ENCODE assay signal across 8 cellular contexts in the genomic region with DNA sequence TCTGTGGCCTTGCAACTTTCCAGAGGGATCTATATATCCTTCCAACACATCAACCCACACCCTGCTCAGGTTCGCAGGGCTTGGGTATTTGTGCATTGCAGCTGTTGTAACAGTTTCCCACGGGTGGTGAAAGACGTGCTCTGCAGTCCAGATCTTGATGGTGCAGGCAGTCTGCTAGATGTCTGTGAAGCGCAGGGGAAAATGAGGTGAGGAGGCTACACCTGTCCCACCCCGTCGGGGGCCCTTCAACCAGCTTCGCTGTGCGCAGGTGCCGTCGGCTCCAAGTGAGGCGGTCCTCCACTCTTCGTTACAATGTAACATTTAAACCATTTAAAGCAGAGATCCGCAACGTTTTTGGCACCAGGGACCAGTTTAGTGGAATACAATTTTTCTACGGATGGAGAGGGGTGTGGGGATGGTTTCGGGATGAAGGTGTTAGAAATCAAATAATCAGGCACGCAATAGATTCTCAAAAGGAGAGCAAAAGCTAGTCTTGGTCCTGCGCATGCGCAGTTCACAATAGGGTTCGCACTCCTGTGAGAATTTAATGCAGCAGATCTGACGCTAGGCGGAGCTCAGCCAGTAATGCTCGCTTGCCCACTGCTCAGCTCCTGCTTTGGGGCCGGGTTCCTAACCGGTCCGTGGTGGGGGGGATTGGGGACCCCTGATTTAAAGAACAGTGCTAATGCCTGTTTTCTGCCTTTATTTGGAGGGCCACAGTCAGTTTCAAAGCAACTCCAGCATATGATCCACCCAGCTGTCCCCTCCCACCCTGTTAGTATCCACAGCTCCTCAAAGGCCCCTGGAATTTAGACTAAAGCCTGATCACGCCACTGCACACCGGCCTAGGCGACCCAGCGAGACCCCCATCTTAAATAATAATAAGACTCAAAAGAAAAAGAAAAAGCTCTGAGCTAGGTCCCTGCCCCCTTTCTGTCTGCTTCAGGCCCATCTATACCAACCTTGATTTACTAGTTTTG.
DNase-seq lines count a peak whose midpoint lies in the region; ATAC-seq and TF ChIP-seq lines count a peak whose summit lies in the region.

No MANE protein-coding gene starts in this region.

- H3K36me3 ChIP-seq in SU-DHL-6 (ENCODE audit: low read length) (no peaks in the 10 kb centered on the region), heart right ventricle (no peaks in the 10 kb centered on the region)

- DNase-seq in GM12865 (ENCODE audit: low read depth) (peak; percentile 93), NCI-H128 (lab: John Stamatoyannopoulos, UW; ENCODE audit: unreplicated experiment) (peak; percentile 91), heart right ventricle (peak; percentile 87 to 89), pons (ENCODE audit: low spot score) (peak; percentile 96), type B pancreatic cell (ENCODE audit: extremely low spot score, unreplicated experiment) (peak; percentile 84)
- peak; percentile 90 for DNase-seq in activated naive CD8-positive, alpha-beta T cell treated with anti-CD3 and anti-CD28 coated beads, Interleukin-2, amount 50 U/mL, for 24 hours

- no peaks in the 10 kb centered on the region for H3F3A ChIP-seq in SU-DHL-6 (ENCODE audit: insufficient read depth)

- TF ChIP-seq CTCF in GM12865 (IDR thresholded peaks at IDR 0.05; ENCODE audit: insufficient read depth, low read depth, low read length, missing control alignments) (peak; percentile 82), SU-DHL-6 (IDR thresholded peaks at IDR 0.05; ENCODE audit: insufficient read depth, low read length, poor library complexity, severe bottlenecking) (peak; percentile 75), heart right ventricle (IDR thresholded peaks at IDR 0.05) (peak; percentile 55 to 88 (median 84)), type B pancreatic cell (conservative IDR thresholded peaks at IDR 0.05) (peak; percentile 84)

- H3K79me2 ChIP-seq in SU-DHL-6 (ENCODE audit: insufficient read depth, low read length) = no peaks in the 10 kb centered on the region

- WGBS in heart right ventricle, 2 donors = 8 to 9% methylated on average over 30 of the region's 30 CpGs

- intact Hi-C loops in heart right ventricle (cut with DNase I) = loop anchor here in 5 of 10 donors (2.0 to 10.0 kb wide), 6 partner anchors 62 to 480 kb away; no protein-coding TSS in a partner anchor

- H3K27ac Mint-ChIP-seq in activated naive CD8-positive, alpha-beta T cell treated with anti-CD3 and anti-CD28 coated beads, Interleukin-2, amount 50 U/mL, for 24 hours = peak overlapping the region; percentile 82
- H3K27ac Mint-ChIP-seq in type B pancreatic cell = no peak overlapping the region

- no peaks in the 10 kb centered on the region for H3K9me3 Mint-ChIP-seq in activated naive CD8-positive, alpha-beta T cell treated with anti-CD3 and anti-CD28 coated beads, Interleukin-2, amount 50 U/mL, for 24 hours
- no peaks in the 10 kb centered on the region for H3K9me3 Mint-ChIP-seq in type B pancreatic cell

- H3K27me3 Mint-ChIP-seq in activated naive CD8-positive, alpha-beta T cell treated with anti-CD3 and anti-CD28 coated beads, Interleukin-2, amount 50 U/mL, for 24 hours = peaks cover 18% of the 10 kb centered on the region
- H3K27me3 Mint-ChIP-seq in type B pancreatic cell = peaks cover 43% of the 10 kb centered on the region

- peak overlapping the region; percentile 63 for H3K4me2 ChIP-seq in SU-DHL-6 (ENCODE audit: low read depth, low read length, poor library complexity, severe bottlenecking)

- H3K9ac ChIP-seq in SU-DHL-6 (ENCODE audit: low read length) = peak overlapping the region; percentile 21; the same call in 1 of the 2 replicates

- H3K4me3 ChIP-seq in GM12865 (ENCODE audit: low read depth, low read length) (peak overlapping the region; percentile 40), SU-DHL-6 (ENCODE audit: insufficient read depth, low read length, poor library complexity, severe bottlenecking) (peak overlapping the region; percentile 44), heart right ventricle (peak overlapping the region; percentile 1 to 77 (median 56))

- no peaks in the 10 kb centered on the region for H3K9me2 ChIP-seq in SU-DHL-6 (replicated peaks; ENCODE audit: insufficient read depth, low read length)

- peak overlapping the region; percentile 89 for H3K4me3 Mint-ChIP-seq in activated naive CD8-positive, alpha-beta T cell treated with anti-CD3 and anti-CD28 coated beads, Interleukin-2, amount 50 U/mL, for 24 hours
- peak overlapping the region; percentile 91 for H3K4me3 Mint-ChIP-seq in type B pancreatic cell

- H2AFZ ChIP-seq in SU-DHL-6 (ENCODE audit: low read depth, low read length, severe bottlenecking) = peak overlapping the region; percentile 80

- H3K4me1 Mint-ChIP-seq in activated naive CD8-positive, alpha-beta T cell treated with anti-CD3 and anti-CD28 coated beads, Interleukin-2, amount 50 U/mL, for 24 hours = peaks cover 14% of the 10 kb centered on the region
- H3K4me1 Mint-ChIP-seq in type B pancreatic cell (ENCODE audit: unreplicated experiment) = no peaks in the 10 kb centered on the region

- H3K9me3 ChIP-seq in SU-DHL-6 (ENCODE audit: insufficient read depth, low read length) = no peaks in the 10 kb centered on the region
- no peaks in the 10 kb centered on the region for H3K9me3 ChIP-seq in heart right ventricle

- no peaks in the 10 kb centered on the region for H3K27me3 ChIP-seq in SU-DHL-6 (ENCODE audit: low read length)
- H3K27me3 ChIP-seq in heart right ventricle = peaks cover 0 to 20% (median 18%) of the 10 kb centered on the region in 7 donors

- ATAC-seq in HG02763 (IDR thresholded peaks at IDR 0.05; ENCODE audit: unreplicated experiment) (peak; percentile 90), heart right ventricle (peak; percentile 91 to 97 (median 94))
- ATAC-seq in activated naive CD8-positive, alpha-beta T cell treated with anti-CD3 and anti-CD28 coated beads, Interleukin-2, amount 50 U/mL, for 24 hours = peak; percentile 92

- H4K20me1 ChIP-seq in SU-DHL-6 (ENCODE audit: low read depth, low read length) = no peaks in the 10 kb centered on the region

- no peak overlapping the region for H3K27ac ChIP-seq in SU-DHL-6 (ENCODE audit: low read depth, low read length)
- H3K27ac ChIP-seq in heart right ventricle = peak overlapping the region in 1 of 10 donors; percentile 16

- peaks cover 0 to 13% (median 4%) of the 10 kb centered on the region in 9 donors for H3K4me1 ChIP-seq in heart right ventricle

- H3K36me3 Mint-ChIP-seq in activated naive CD8-positive, alpha-beta T cell treated with anti-CD3 and anti-CD28 coated beads, Interleukin-2, amount 50 U/mL, for 24 hours (ENCODE audit: low read depth) = no peaks in the 10 kb centered on the region
- H3K36me3 Mint-ChIP-seq in type B pancreatic cell = no peaks in the 10 kb centered on the region
